In the genomic region with DNA sequence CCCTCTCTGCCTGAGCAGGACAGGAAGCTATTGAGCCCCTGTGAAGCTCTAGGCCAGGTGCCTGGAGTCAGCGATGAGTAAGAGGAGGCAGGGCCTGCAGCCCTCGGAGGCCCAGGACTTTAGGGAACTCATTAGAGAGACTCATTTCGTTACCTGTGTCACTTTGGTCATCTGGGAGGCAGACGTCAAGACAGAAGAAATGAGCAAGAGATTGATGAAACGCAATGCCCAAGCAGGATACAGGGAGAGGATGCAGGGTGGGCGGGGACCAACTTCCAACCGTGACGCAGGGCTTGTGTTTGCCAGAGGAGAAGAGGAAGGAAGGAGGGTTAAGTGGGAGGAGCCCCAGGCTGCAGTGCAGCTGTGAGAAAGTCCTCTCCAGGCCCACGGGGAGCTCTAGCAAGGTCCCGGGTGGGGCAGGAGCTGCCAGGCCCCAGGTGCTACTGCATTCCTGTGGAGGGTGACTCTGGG, we compare ENCODE assay signal across 8 cellular contexts. TPM values are rescaled to one million over a fixed set of nuclear protein-coding genes. Genes with fewer than 3 reads are reported as not detected.
DNase-seq lines count a peak whose midpoint lies in the region; TF ChIP-seq lines count a peak whose summit lies in the region.

No MANE protein-coding gene starts in this region.

- peak; percentile 27 for DNase-seq in NCI-H2227 (lab: John Stamatoyannopoulos, UW; ENCODE audit: unreplicated experiment)
- DNase-seq in NCI-H2227 treated with DMSO at 0.1 percent for 48 hours (lab: John Stamatoyannopoulos, UW): no peak
- peak; percentile 80 for DNase-seq in MV-4-11 (lab: John Stamatoyannopoulos, UW)
- peak; percentile 69 to 77 for DNase-seq in activated CD4-positive, alpha-beta T cell treated with anti-CD3 and anti-CD28 coated beads, Interleukin-2, amount 50 U/mL, for 48 hours
- DNase-seq in fibroblast of lung (ENCODE audit: low read depth in 2 of 2): peak; percentile 59 to 63
- DNase-seq in NCI-H1092 treated with DMSO at 0.1 percent for 48 hours (lab: John Stamatoyannopoulos, UW): no peak
- no peak for DNase-seq in activated gamma-delta T cell treated with Interleukin-2 at 50 U/mL for 16 hours

- no peaks in the 10 kb centered on the region for H3K79me2 ChIP-seq in fibroblast of lung (ENCODE audit: control insufficient read depth, insufficient read depth, low read length)
- no peaks in the 10 kb centered on the region for H3K79me2 ChIP-seq in parathyroid adenoma

- H3K4me2 ChIP-seq in fibroblast of lung (ENCODE audit: extremely low read depth, insufficient read depth, low read length) (no peak overlapping the region), parathyroid adenoma (ENCODE audit: low read length) (no peak overlapping the region)

- H2AFZ ChIP-seq in fibroblast of lung (ENCODE audit: low read length): peak overlapping the region; percentile 65
- peak overlapping the region; percentile 15 for H2AFZ ChIP-seq in parathyroid adenoma

- H3K9me3 ChIP-seq in fibroblast of lung (ENCODE audit: control insufficient read depth, insufficient read depth, low read depth, low read length) (no peaks in the 10 kb centered on the region), parathyroid adenoma (ENCODE audit: control insufficient read depth, low read length) (no peaks in the 10 kb centered on the region)

- H3K9ac ChIP-seq in fibroblast of lung (ENCODE audit: insufficient read depth, low read length): no peak overlapping the region
- H3K9ac ChIP-seq in parathyroid adenoma: no peak overlapping the region

- H3K27me3 ChIP-seq in fibroblast of lung (ENCODE audit: control insufficient read depth, insufficient read depth, low read length) (no peaks in the 10 kb centered on the region), parathyroid adenoma (ENCODE audit: control insufficient read depth, insufficient read depth, low read length) (no peaks in the 10 kb centered on the region)

- TF ChIP-seq CTCF in fibroblast of lung (conservative IDR thresholded peaks at IDR 0.05 in 1 of 2, IDR thresholded peaks at IDR 0.05 in 1 of 2; ENCODE audit: low read depth in 1 of 2, low read length in 2 of 2) (no peak), parathyroid adenoma (IDR thresholded peaks at IDR 0.05) (no peak)

- H3K27ac ChIP-seq in fibroblast of lung (ENCODE audit: insufficient read depth, low read length): no peak overlapping the region
- no peak overlapping the region for H3K27ac ChIP-seq in parathyroid adenoma

- no peaks in the 10 kb centered on the region for H3K36me3 ChIP-seq in fibroblast of lung (ENCODE audit: control insufficient read depth, insufficient read depth, low read length)
- no peaks in the 10 kb centered on the region for H3K36me3 ChIP-seq in parathyroid adenoma (ENCODE audit: control insufficient read depth, insufficient read depth, low read length)

- no peaks in the 10 kb centered on the region for H4K20me1 ChIP-seq in fibroblast of lung (ENCODE audit: control insufficient read depth, extremely low read depth, insufficient read depth, low read length)

- H3K4me1 ChIP-seq in fibroblast of lung (ENCODE audit: control insufficient read depth, extremely low read depth, insufficient read depth, low read length): peaks cover 9% of the 10 kb centered on the region
- H3K4me1 ChIP-seq in parathyroid adenoma: no peaks in the 10 kb centered on the region

- H3K4me3 ChIP-seq in fibroblast of lung (replicated peaks in 1 of 4; ENCODE audit: control extremely low read depth in 1 of 4, insufficient read depth in 1 of 4, low read depth in 3 of 4, low read length in 4 of 4): no peak overlapping the region
- no peak overlapping the region for H3K4me3 ChIP-seq in parathyroid adenoma (ENCODE audit: low read depth, low read length)

RNA-seq across cellular contexts. Expression of a gene that starts 26.4 kb away (rescaled TPM):
- 23.1 and 36.2 TPM in 2 replicates for total RNA-seq in fibroblast of lung
- 119 and 137 TPM in 2 replicates for polyA plus RNA-seq in fibroblast of lung
- 87.8 and 89.1 TPM in 2 replicates for polyA plus RNA-seq in fibroblast of lung (2012)
- 174 and 188 TPM in 2 replicates for polyA minus RNA-seq in fibroblast of lung (ENCODE audit: low replicate concordance)

Comparison
In these comparisons a context has a peak if more than half of its experiments do, and no peak if none do; other contexts are left out.
1. DNase-seq: peak in NCI-H2227 (single experiment), MV-4-11 (single experiment), activated CD4-positive, alpha-beta T cell treated with anti-CD3 and anti-CD28 coated beads, Interleukin-2, amount 50 U/mL, for 48 hours (2 of 2) and fibroblast of lung (2 of 2); none in NCI-H2227 treated with DMSO at 0.1 percent for 48 hours (single experiment), NCI-H1092 treated with DMSO at 0.1 percent for 48 hours (single experiment) and activated gamma-delta T cell treated with Interleukin-2 at 50 U/mL for 16 hours (single experiment).